In the genomic region with DNA sequence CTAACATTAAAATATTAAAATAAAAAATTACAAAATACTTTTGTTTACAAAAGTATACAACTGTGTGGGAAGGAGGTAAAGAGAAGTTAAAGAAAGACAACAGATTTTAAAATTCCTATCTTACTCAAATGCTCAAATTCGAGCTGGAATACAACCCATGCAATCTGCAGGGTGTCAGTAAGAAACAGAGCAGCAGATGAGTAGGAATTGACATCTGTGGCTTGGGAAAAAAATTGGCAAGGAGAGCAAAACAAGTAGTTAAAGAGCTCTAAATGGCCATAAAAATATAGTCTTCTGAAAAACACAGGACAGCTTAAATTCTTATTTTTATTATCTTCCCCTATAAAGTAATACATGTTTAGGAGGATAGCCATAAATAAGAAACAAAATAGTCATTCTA, we compare ENCODE assay signal across 33 cellular contexts.
"Had no signal": no experiment of that assay in that cellular context is flagged by ENCODE, and none has a peak within 500 bp of the region (broad histone marks: within the 10 kb centered on the region; RNA-seq: fewer than 3 reads in every experiment).

No MANE protein-coding gene starts in this region.

- FAIRE-seq: astrocyte, colon, TTC549 had no signal

- ATAC-seq: activated CD8-positive, alpha-beta T cell treated with anti-CD3 and anti-CD28 coated beads for 36 hours; activated naive CD4-positive, alpha-beta T cell treated with anti-CD3 and anti-CD28 coated beads, Interleukin-2, amount 50 U/mL, for 72 hours; activated T-cell treated with anti-CD3 and anti-CD28 coated beads, Interleukin-2, amount 50 U/mL, for 4 hours; activated T-cell treated with anti-CD3 and anti-CD28 coated beads, Interleukin-2, amount 50 U/mL, for 72 hours; activated T-helper 17 cell treated with anti-CD3 and anti-CD28 coated beads, Interleukin-2, amount 50 U/mL, for 72 hours; body of pancreas had no signal

- DNase-seq: activated B cell treated with CpG ODN at 0.5 μM for 24 hours; activated CD4-positive, alpha-beta memory T cell treated with anti-CD3 and anti-CD28 coated beads for 36 hours; activated CD4-positive, alpha-beta T cell treated with anti-CD3 and anti-CD28 coated beads for 4 hours; activated CD4-positive, alpha-beta T cell treated with anti-CD3 and anti-CD28 coated beads, Interleukin-2, amount 10 ng/mL, durations not matched to agents 24 days and 14 days; activated CD4-positive, alpha-beta T cell treated with anti-CD3 and anti-CD28 coated beads, Interleukin-2, amount 50 U/mL, for 1 hour; activated CD4-positive, alpha-beta T cell treated with anti-CD3 and anti-CD28 coated beads, Interleukin-2, amount 50 U/mL, for 4 hours; activated CD4-positive, CD25-positive, alpha-beta regulatory T cell treated with anti-CD3 and anti-CD28 coated beads, Interleukin-2, amount 50 U/mL, for 72 hours; activated CD8-positive, alpha-beta memory T cell treated with anti-CD3 and anti-CD28 coated beads, Interleukin-2, amount 50 U/mL, for 4 hours; activated CD8-positive, alpha-beta T cell treated with anti-CD3 and anti-CD28 coated beads for 36 hours; activated effector memory CD4-positive, alpha-beta T cell treated with anti-CD3 and anti-CD28 coated beads, Interleukin-2, amount 50 U/mL, for 16 hours; activated gamma-delta T cell treated with Interleukin-2 at 50 U/mL for 16 hours; activated naive CD4-positive, alpha-beta T cell; activated naive CD4-positive, alpha-beta T cell treated with anti-CD3 and anti-CD28 coated beads for 36 hours; activated naive CD4-positive, alpha-beta T cell treated with anti-CD3 and anti-CD28 coated beads, Interleukin-2, amount 50 U/mL, for 16 hours; activated naive CD8-positive, alpha-beta T cell treated with anti-CD3 and anti-CD28 coated beads for 36 hours; activated T-cell treated with anti-CD3 and anti-CD28 coated beads for 4 hours; activated T-cell treated with anti-CD3 and anti-CD28 coated beads, Interleukin-2, amount 50 U/mL, for 1 hour; activated T-cell treated with anti-CD3 and anti-CD28 coated beads, Interleukin-2, amount 50 U/mL, for 4 hours; activated T-cell treated with anti-CD3 and anti-CD28 coated beads, Interleukin-2, amount 50 U/mL, for 72 hours; adrenal gland; amniotic stem cell; aorta; body of pancreas; brain microvascular endothelial cell; central memory CD4-positive, alpha-beta T cell; cerebellar nuclear complex; T-helper 2 cell; T-helper 9 cell had no signal
